In genomic region chr13:98761126-98761978, GRCh38 we compare ENCODE assay signal across 9 cellular contexts. TPM values are rescaled to one million over a fixed set of nuclear protein-coding genes. Genes with fewer than 3 reads are reported as not detected.
A peak's percentile ranks its signal among the peaks of the same experiment; 100 is the strongest.
DNase-seq lines count a peak whose midpoint lies in the region; ATAC-seq, FAIRE-seq and TF ChIP-seq lines count a peak whose summit lies in the region.
"Had no signal": no experiment of that assay in that cellular context is flagged by ENCODE, and none has a peak within 500 bp of the region (broad histone marks: within the 10 kb centered on the region; RNA-seq: fewer than 3 reads in every experiment).

No MANE protein-coding gene starts in this region.

- peaks cover 0 to 2% (median 0%) of the 10 kb centered on the region in 3 donors for H3K4me1 ChIP-seq in pancreas

- no peaks in the 10 kb centered on the region for H3K36me3 ChIP-seq in pancreas

- in situ Hi-C loops in astrocyte of the cerebellum (cut with HindIII; ENCODE audit: low sequenced_read_pairs) = no loop called here

- H3K9me3 ChIP-seq in pancreas = no peaks in the 10 kb centered on the region

- TF ChIP-seq CTCF in astrocyte of the cerebellum (IDR thresholded peaks at IDR 0.05; ENCODE audit: low read depth, low read length, missing control alignments) (no peak), pancreas (IDR thresholded peaks at IDR 0.05) (no peak)

- 66 to 68% methylated on average over 15 of the region's 15 CpGs for WGBS in pancreas, 2 donors

- H3K4me3 ChIP-seq in astrocyte of the cerebellum (ENCODE audit: low read depth, low read length) (no peak overlapping the region), pancreas (no peak overlapping the region)

- intact Hi-C loops in pancreas (cut with DNase I) = no loop called here

- peak overlapping the region in 2 of 4 donors; percentile 17 to 18 for H3K27ac ChIP-seq in pancreas

- no peaks in the 10 kb centered on the region for H3K27me3 ChIP-seq in pancreas

- DNase-seq in astrocyte of the cerebellum (ENCODE audit: low read depth) (peak; percentile 28), pancreas (no peak), NCI-H1048 (lab: John Stamatoyannopoulos, UW) (no peak), activated T-cell treated with anti-CD3 and anti-CD28 coated beads for 4 hours (no peak), NCI-H1694 (lab: John Stamatoyannopoulos, UW) (no peak)
- no peak for DNase-seq in activated CD4-positive, CD25-positive, alpha-beta regulatory T cell (lab: John Stamatoyannopoulos, UW)

- ATAC-seq in GM18867 (IDR thresholded peaks at IDR 0.05; ENCODE audit: unreplicated experiment) (peak; percentile 93), HG03159 (IDR thresholded peaks at IDR 0.05; ENCODE audit: unreplicated experiment) (peak; percentile 65), pancreas (peak; percentile 35 to 82 (median 71))

- FAIRE-seq in pancreas (lab: Jason Lieb, UNC) = no peak

RNA-seq across cellular contexts. Expression of gene SLC15A1, which starts 8.9 kb away (rescaled TPM):
- 1 to 10 TPM; 4.6 to 9.9 (median 6.2) TPM for total RNA-seq in pancreas
- polyA plus RNA-seq in pancreas = 10 to 100 TPM in 1 of 2 donors, 1 to 10 TPM in 1; 9.7 to 16.7 TPM
- total RNA-seq: glomerular endothelial cell had no signal
